20 cellular contexts compared by ENCODE assay signal in genomic region chr16:83138512-83138911, GRCh38.
"Had no signal": no experiment of that assay in that cellular context is flagged by ENCODE, and none has a peak within 500 bp of the region (broad histone marks: within the 10 kb centered on the region; RNA-seq: fewer than 3 reads in every experiment).

No MANE protein-coding gene starts in this region.

- H3K27me3 ChIP-seq: esophagus muscularis mucosa, gastroesophageal sphincter, left lung, neutrophil, stomach, transverse colon, vagina had no signal

- H3K4me1 ChIP-seq: gastroesophageal sphincter, left lung, lower lobe of right lung, vagina had no signal

- H3K36me3 ChIP-seq: esophagus muscularis mucosa, gastroesophageal sphincter, left lung, lower lobe of right lung, neutrophil, stomach, thoracic aorta, transverse colon, vagina had no signal

- H3K9me3 Mint-ChIP-seq: dendritic cell treated with granulocyte-macrophage colony-stimulating factor and Interleukin-4, amounts not matched to agents 40 ng/mL and 50 ng/mL, for 4 days; effector memory CD8-positive, alpha-beta T cell had no signal

- H3K36me3 Mint-ChIP-seq: naive B cell had no signal

- H3K4me3 Mint-ChIP-seq: dendritic cell treated with granulocyte-macrophage colony-stimulating factor and Interleukin-4, amounts not matched to agents 40 ng/mL and 50 ng/mL, for 4 days had no signal

- H3K4me3 ChIP-seq: gastroesophageal sphincter, left lung, thoracic aorta had no signal

- H3K27ac ChIP-seq: epithelial cell of prostate, esophagus muscularis mucosa, gastroesophageal sphincter, lower lobe of right lung, neutrophil, thoracic aorta, vagina had no signal

- H3K27ac Mint-ChIP-seq: dendritic cell treated with granulocyte-macrophage colony-stimulating factor and Interleukin-4, amounts not matched to agents 40 ng/mL and 50 ng/mL, for 4 days had no signal

- H3K9me3 ChIP-seq: esophagus muscularis mucosa, gastroesophageal sphincter, left lung, lower lobe of right lung, neutrophil, stomach, thoracic aorta, transverse colon, vagina had no signal

- ATAC-seq: effector memory CD8-positive, alpha-beta T cell; gastroesophageal sphincter; left lung; lower lobe of right lung had no signal

- DNase-seq: effector memory CD8-positive, alpha-beta T cell; glutamatergic neuron; immature natural killer cell; left lung; lower lobe of right lung; mesenchymal stem cell; midbrain; naive B cell; posterior cingulate gyrus; stimulated activated naive CD4-positive, alpha-beta T cell; stomach; substantia nigra; transverse colon had no signal
